In the genomic region with DNA sequence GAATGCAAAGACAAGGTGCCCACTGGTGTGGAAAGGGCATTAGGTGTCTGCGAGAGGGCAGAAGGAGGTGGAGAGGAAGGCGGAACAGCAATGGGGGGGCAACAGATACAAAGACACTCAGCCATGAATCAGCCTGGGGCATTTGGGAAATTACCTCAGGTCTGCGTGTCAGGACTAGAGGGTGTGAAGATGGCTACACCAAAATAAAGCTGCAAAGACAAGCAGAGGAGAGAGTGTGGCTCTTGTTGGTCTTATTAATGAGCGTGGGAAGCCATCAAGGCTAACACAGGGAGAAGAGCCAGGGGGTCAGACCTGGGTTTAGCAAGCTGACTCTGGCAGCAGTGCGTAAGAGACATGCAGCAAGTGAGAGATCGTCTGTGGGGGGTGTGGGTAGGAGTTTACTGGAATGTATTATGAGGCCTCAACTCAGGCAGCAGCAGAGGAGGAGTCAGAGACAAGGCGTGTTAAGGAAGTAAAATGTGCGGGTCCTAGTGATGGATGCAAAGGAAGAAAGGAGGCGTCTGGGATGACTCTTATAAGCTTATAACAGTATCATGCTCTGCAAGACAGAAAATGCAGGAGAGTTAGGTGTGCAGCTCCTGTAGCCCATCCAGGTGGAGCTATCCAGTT, we compare ENCODE assay signal across 15 cellular contexts. TPM values are rescaled to one million over a fixed set of nuclear protein-coding genes. Genes with fewer than 3 reads are reported as not detected.
A peak's percentile ranks its signal among the peaks of the same experiment; 100 is the strongest.
DNase-seq lines count a peak whose midpoint lies in the region; ATAC-seq and TF ChIP-seq lines count a peak whose summit lies in the region.
"Had no signal": no experiment of that assay in that cellular context is flagged by ENCODE, and none has a peak within 500 bp of the region (broad histone marks: within the 10 kb centered on the region; RNA-seq: fewer than 3 reads in every experiment).

No MANE protein-coding gene starts in this region.

- H3K27ac ChIP-seq in RWPE2 (ENCODE audit: poor library complexity, severe bottlenecking) (no peak overlapping the region), suprapubic skin (no peak overlapping the region), right lobe of liver (no peak overlapping the region)
- H3K27ac ChIP-seq: A549, C4-2B had no signal

- intact Hi-C loops in right lobe of liver (cut with DNase I), result no loop called here

- no peaks in the 10 kb centered on the region for H3K27me3 ChIP-seq in RWPE2 (ENCODE audit: insufficient read depth, poor library complexity, severe bottlenecking)
- H3K27me3 ChIP-seq in suprapubic skin, result no peaks in the 10 kb centered on the region
- no peaks in the 10 kb centered on the region for H3K27me3 ChIP-seq in right lobe of liver
- H3K27me3 ChIP-seq: BE2C had no signal

- DNase-seq in RWPE2 (ENCODE audit: low spot score) (no peak), left kidney (ENCODE audit: low read depth, low spot score) (peak; percentile 47), suprapubic skin (ENCODE audit: low spot score in 2 of 2) (no peak), right lobe of liver (no peak)
- DNase-seq: BE2C; CD8-positive, alpha-beta T cell; COR-L47; DMS153; DMS79 treated with DMSO at 0.1 percent for 48 hours; GDM1 had no signal

- TF ChIP-seq CTCF in RWPE2 (IDR thresholded peaks at IDR 0.05; ENCODE audit: poor library complexity, severe bottlenecking) (no peak), suprapubic skin (IDR thresholded peaks at IDR 0.05) (no peak), right lobe of liver (IDR thresholded peaks at IDR 0.05) (no peak)

- ATAC-seq in RWPE2 (ENCODE audit: low read depth) (peak; percentile 13; the same call in 1 of the 3 replicates), esophagus mucosa (peak; percentile 63), right lobe of liver (no peak), GM19023 (IDR thresholded peaks at IDR 0.05; ENCODE audit: unreplicated experiment) (no peak)
- ATAC-seq: A549; CD8-positive, alpha-beta T cell; HepG2 had no signal

- H3K9me3 ChIP-seq in RWPE2 (ENCODE audit: severe bottlenecking) (no peaks in the 10 kb centered on the region), suprapubic skin (no peaks in the 10 kb centered on the region), right lobe of liver (no peaks in the 10 kb centered on the region)
- H3K9me3 ChIP-seq: A549, BE2C had no signal

- H3K4me1 ChIP-seq in RWPE2 (ENCODE audit: insufficient read depth, poor library complexity, severe bottlenecking) (no peaks in the 10 kb centered on the region), suprapubic skin (no peaks in the 10 kb centered on the region), right lobe of liver (no peaks in the 10 kb centered on the region)
- H3K4me1 ChIP-seq: A549, BE2C had no signal

- WGBS in suprapubic skin, result 53% methylated on average over 9 of the region's 9 CpGs
- WGBS in right lobe of liver (ENCODE audit: insufficient coverage, low coverage, low lambda C conversion rate, missing lambda C conversion rate), result 70% methylated on average over 7 of the region's 9 CpGs

- H3K36me3 ChIP-seq in RWPE2 (ENCODE audit: low read depth) (no peaks in the 10 kb centered on the region), suprapubic skin (no peaks in the 10 kb centered on the region), right lobe of liver (no peaks in the 10 kb centered on the region)
- H3K36me3 ChIP-seq: BE2C had no signal

- H3K4me3 ChIP-seq in RWPE2 (ENCODE audit: severe bottlenecking), result no peak overlapping the region
- no peak overlapping the region for H3K4me3 ChIP-seq in suprapubic skin
- H3K4me3 ChIP-seq in right lobe of liver, result no peak overlapping the region
- H3K4me3 ChIP-seq: A549 had no signal

- TF ChIP-seq POLR2A in suprapubic skin (IDR thresholded peaks at IDR 0.05), result no peak
- TF ChIP-seq POLR2A in right lobe of liver (IDR thresholded peaks at IDR 0.05), result no peak

- TF ChIP-seq EP300 in suprapubic skin (IDR thresholded peaks at IDR 0.05), result no peak

RNA-seq across cellular contexts. Expression of a gene that starts 50.6 kb away (rescaled TPM):
- total RNA-seq in esophagus mucosa, result 3.9 TPM
- total RNA-seq in suprapubic skin, result under 1 TPM in 2 of 4 donors, not detected in 2; 0.04 to 0.08 TPM
- not detected for total RNA-seq in right lobe of liver
- total RNA-seq: CD8-positive, alpha-beta T cell; HepG2 had no signal

Comparison
In these comparisons a context has a peak if more than half of its experiments do, and no peak if none do; other contexts are left out.
1. ATAC-seq: peak in RWPE2 (single experiment) and esophagus mucosa (single experiment); none in right lobe of liver (0 of 4) and GM19023 (single experiment).